26 cellular contexts compared by ENCODE assay signal in the genomic region with DNA sequence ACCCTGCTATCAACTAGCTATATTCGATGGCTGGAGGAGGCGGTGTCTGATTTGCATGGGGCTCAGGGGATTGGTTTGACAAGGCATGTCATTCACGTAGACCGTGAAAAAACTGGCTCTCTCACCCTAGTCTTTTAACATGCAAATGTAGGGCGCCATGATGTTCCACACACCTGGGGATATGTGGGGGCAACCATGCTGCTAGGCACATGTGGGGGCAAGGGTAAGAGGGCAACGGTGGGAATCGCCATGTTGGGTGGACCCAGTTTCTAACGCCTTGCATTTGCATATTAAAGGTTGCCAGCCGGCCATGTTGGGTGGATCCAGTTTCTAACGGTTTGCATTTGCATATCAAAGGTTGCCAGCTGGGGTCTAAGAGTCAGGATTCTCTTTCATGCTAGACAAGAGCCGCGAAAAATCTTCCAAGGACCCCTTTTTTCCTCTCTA.
DNase-seq lines count a peak whose midpoint lies in the region; ATAC-seq, FAIRE-seq and TF ChIP-seq lines count a peak whose summit lies in the region.
"Had no signal": no experiment of that assay in that cellular context is flagged by ENCODE, and none has a peak within 500 bp of the region (broad histone marks: within the 10 kb centered on the region; RNA-seq: fewer than 3 reads in every experiment).

No MANE protein-coding gene starts in this region.

- no peaks in the 10 kb centered on the region for H4K20me1 ChIP-seq in Karpas-422 (ENCODE audit: insufficient read depth, low read depth, low read length)
- no peaks in the 10 kb centered on the region for H4K20me1 ChIP-seq in K562 (replicated peaks; ENCODE audit: control insufficient read depth, insufficient read depth, low read length)

- POLR2A ChIA-PET in A549 (lab: Yijun Ruan, JAX) (no interaction called here), K562 (lab: Yijun Ruan, JAX) (interaction anchor here (0.6 to 1.5 kb wide), 5 partner anchors 10 to 1008 kb away, joined by 3 to 4 read pairs (median 3); no protein-coding TSS in a partner anchor)

- H3K9me2 ChIP-seq in Karpas-422 (replicated peaks; ENCODE audit: insufficient read depth, low read length), result no peaks in the 10 kb centered on the region
- H3K9me2 ChIP-seq: SK-N-SH had no signal

- H3K36me3 ChIP-seq in Karpas-422 (ENCODE audit: insufficient read depth, low read length), result no peaks in the 10 kb centered on the region
- H3K36me3 ChIP-seq in K562 (ENCODE audit: control insufficient read depth, insufficient read depth, low read length), result no peaks in the 10 kb centered on the region
- no peaks in the 10 kb centered on the region for H3K36me3 ChIP-seq in iPS-18a (ENCODE audit: control insufficient read depth, low read depth, low read length)
- H3K36me3 ChIP-seq: thoracic aorta had no signal

- TF ChIP-seq CTCF in A549 (IDR thresholded peaks at IDR 0.05) (no peak), K562 (IDR thresholded peaks at IDR 0.05 in 2 of 3, conservative IDR thresholded peaks at IDR 0.05 in 1 of 3; ENCODE audit: insufficient read depth in 2 of 3, low read depth in 1 of 3, low read length in 3 of 3) (no peak), lower leg skin (IDR thresholded peaks at IDR 0.05) (no peak)

- 10% methylated on average over 12 of the region's 12 CpGs for WGBS in A549 (ENCODE audit: missing lambda C conversion rate)
- 2% methylated on average over 12 of the region's 12 CpGs for WGBS in K562 (ENCODE audit: insufficient coverage, low coverage, missing lambda C conversion rate)
- 76 to 87% methylated on average over 12 of the region's 12 CpGs for WGBS in lower leg skin, 2 donors

- 0 out of 2 replicates have a peak, but pooled peaks cover 2% of the 10 kb centered on the region for H3K27me3 ChIP-seq in Karpas-422 (ENCODE audit: low read length)
- H3K27me3 ChIP-seq in K562 (ENCODE audit: control insufficient read depth in 2 of 2, insufficient read depth in 2 of 2, low read length in 2 of 2), result no peaks in the 10 kb centered on the region
- no peaks in the 10 kb centered on the region for H3K27me3 ChIP-seq in iPS-18a (ENCODE audit: control insufficient read depth, insufficient read depth, low read length)

- H3K79me2 ChIP-seq in Karpas-422 (ENCODE audit: low read length), result no peaks in the 10 kb centered on the region
- H3K79me2 ChIP-seq in K562 (ENCODE audit: control insufficient read depth, insufficient read depth, low read length), result no peaks in the 10 kb centered on the region

- peak overlapping the region; percentile 59 for H3K4me2 ChIP-seq in A549
- peak overlapping the region; percentile 2 for H3K4me2 ChIP-seq in Karpas-422 (ENCODE audit: low read depth, low read length, poor library complexity, severe bottlenecking)
- peak overlapping the region; percentile 80 for H3K4me2 ChIP-seq in K562 (ENCODE audit: insufficient read depth, low read length)
- H3K4me2 ChIP-seq: SK-N-SH had no signal

- H3K9ac ChIP-seq in Karpas-422 (ENCODE audit: low read length) (no peak overlapping the region), K562 (ENCODE audit: insufficient read depth in 1 of 2, low read depth in 2 of 2, low read length in 2 of 2) (peak overlapping the region in 1 of 2 experiments; percentile 47; a peak in 2 of 4 replicates), iPS-18a (ENCODE audit: low read length) (no peak overlapping the region)
- H3K9ac ChIP-seq: SK-N-SH had no signal

- H3K4me1 ChIP-seq in A549, result no peaks in the 10 kb centered on the region
- H3K4me1 ChIP-seq in Karpas-422 (ENCODE audit: low read length), result peaks cover 23% of the 10 kb centered on the region
- H3K4me1 ChIP-seq in K562 (replicated peaks in 1 of 2; ENCODE audit: control insufficient read depth in 2 of 2, insufficient read depth in 2 of 2, low read length in 2 of 2), result peaks cover 0 to 24% of the 10 kb centered on the region in 2 experiments; a peak in 2 of 5 replicates
- peaks cover 28% of the 10 kb centered on the region for H3K4me1 ChIP-seq in iPS-18a (ENCODE audit: control insufficient read depth, low read depth, low read length)

- no peaks in the 10 kb centered on the region for H3K9me1 ChIP-seq in K562 (ENCODE audit: control insufficient read depth, insufficient read depth, low read length)

- in situ Hi-C loops in K562 (cut with MboI), result no loop called here

- intact Hi-C loops in K562 (cut with micrococcal nuclease) (no loop called here), posterior cingulate gyrus (cut with DNase I) (no loop called here), lower leg skin (cut with DNase I; ENCODE audit: low total_unique reads) (no loop called here)

- no peak overlapping the region for H3K27ac ChIP-seq in A549
- no peak overlapping the region for H3K27ac ChIP-seq in Karpas-422 (ENCODE audit: low read length)
- H3K27ac ChIP-seq in K562 (ENCODE audit: extremely low read depth, low read depth, low read length), result peak overlapping the region; percentile 76
- H3K27ac ChIP-seq in iPS-18a (ENCODE audit: low read length), result no peak overlapping the region

- DNase-seq in A549 (ENCODE audit: low read depth in 1 of 2, low spot score in 1 of 2), result no peak
- DNase-seq in Karpas-422, result peak; percentile 63
- peak in 2 of 4 experiments; percentile 15 to 68 for DNase-seq in K562 (ENCODE audit: extremely low read depth in 1 of 4, low spot score in 3 of 4)
- DNase-seq in posterior cingulate gyrus, result no peak
- DNase-seq in lower leg skin (ENCODE audit: low spot score in 2 of 2), result no peak
- DNase-seq in H54 (ENCODE audit: insufficient read length, low spot score), result no peak
- DNase-seq: activated CD4-positive, alpha-beta memory T cell treated with anti-CD3 and anti-CD28 coated beads, Interleukin-2, amount 10 ng/mL, durations not matched to agents 7 days and 5 days; activated CD4-positive, alpha-beta T cell treated with anti-CD3 and anti-CD28 coated beads for 1 hour; activated CD8-positive, alpha-beta memory T cell treated with anti-CD3 and anti-CD28 coated beads, Interleukin-2, amount 50 U/mL, for 48 hours; amygdala; CD4-positive, alpha-beta memory T cell; effector memory CD4-positive, alpha-beta T cell; erythroblast; HCEC 1CT; head of caudate nucleus; NCI-H1694; NCI-H2171 treated with DMSO at 0.1 percent for 48 hours; NCI-H524; nucleus accumbens; SK-N-SH; stimulated activated naive CD8-positive, alpha-beta T cell treated with anti-CD3 and anti-CD28 coated beads, Interleukin-15, Interleukin-2, amounts not matched to agents 100 U/mL and 50 U/mL, for 24 hours had no signal

- CTCF ChIA-PET in A549 (lab: Yijun Ruan, JAX) (interaction anchor here (1.4 kb wide), 1 partner anchor 36 kb away, joined by 3 read pairs; no protein-coding TSS in a partner anchor), K562 (lab: Yijun Ruan, JAX; ENCODE audit: low intra/inter-chr PET ratio) (no interaction called here)

- no peak for TF ChIP-seq EP300 in A549 (IDR thresholded peaks at IDR 0.05)
- TF ChIP-seq EP300 in K562 (IDR thresholded peaks at IDR 0.05; ENCODE audit: low read length), result no peak

- TF ChIP-seq POLR2A in A549 (IDR thresholded peaks at IDR 0.05; ENCODE audit: low read length), result no peak
- no peak for TF ChIP-seq POLR2A in K562 (conservative IDR thresholded peaks at IDR 0.05)
- no peak for TF ChIP-seq POLR2A in lower leg skin (IDR thresholded peaks at IDR 0.05)
- no peak for TF ChIP-seq POLR2A in H54 (IDR thresholded peaks at IDR 0.05; ENCODE audit: low read depth, low read length)

- TF ChIP-seq RAD21 in A549 (conservative IDR thresholded peaks at IDR 0.05 in 1 of 2, IDR thresholded peaks at IDR 0.05 in 1 of 2) (no peak), K562 (CRISPR knock-in tag; conservative IDR thresholded peaks at IDR 0.05 in 1 of 2, IDR thresholded peaks at IDR 0.05 in 1 of 2) (no peak)

- BruUV-seq in K562 (replicated peaks; lab: Mats Ljungman, UMichigan), result no TSS peak

- ATAC-seq in A549 (no peak), K562 (peak; percentile 91), HG03139 (IDR thresholded peaks at IDR 0.05; ENCODE audit: unreplicated experiment) (no peak)
- ATAC-seq: left lobe of liver; stimulated activated naive CD8-positive, alpha-beta T cell treated with anti-CD3 and anti-CD28 coated beads, Interleukin-15, Interleukin-2, amounts not matched to agents 100 U/mL and 50 U/mL, for 24 hours had no signal

- H3K9me3 ChIP-seq in A549 (no peaks in the 10 kb centered on the region), Karpas-422 (ENCODE audit: low read length) (no peaks in the 10 kb centered on the region), K562 (replicated peaks; ENCODE audit: control insufficient read depth, insufficient read depth, low read depth, low read length) (0 out of 2 replicates have a peak, but pooled peaks cover 2% of the 10 kb centered on the region), iPS-18a (ENCODE audit: control insufficient read depth, low read depth, low read length) (no peaks in the 10 kb centered on the region)
- H3K9me3 ChIP-seq: SK-N-SH, thoracic aorta had no signal

- H3K4me3 ChIP-seq in A549 (peak overlapping the region; percentile 29; the same call in 2 of the 3 replicates), Karpas-422 (ENCODE audit: low read length) (peak overlapping the region; percentile 19; the same call in 1 of the 2 replicates), K562 (peak overlapping the region; percentile 25), iPS-18a (ENCODE audit: low read length) (peak overlapping the region; percentile 28), lower leg skin (ENCODE audit: low read depth, poor library complexity, severe bottlenecking) (no peak overlapping the region)
- H3K4me3 ChIP-seq: thoracic aorta had no signal

- FAIRE-seq in A549 (lab: Jason Lieb, UNC) (no peak), K562 (lab: Jason Lieb, UNC) (peak; percentile 81), H54 (lab: Jason Lieb, UNC) (no peak)
- FAIRE-seq: colon had no signal

- no peak overlapping the region for H2AFZ ChIP-seq in Karpas-422 (ENCODE audit: low read length)
- H2AFZ ChIP-seq in K562 (ENCODE audit: low read depth, low read length), result peak overlapping the region; percentile 97

TF ChIP-seq in A549, 52 proteins besides CTCF, POLR2A, EP300 and RAD21 (continues in another document):
- TF ChIP-seq EHMT2 (IDR thresholded peaks at IDR 0.05; ENCODE audit: low read depth) (no peak), CBX8 (IDR thresholded peaks at IDR 0.05) (no peak), GATA3 (IDR thresholded peaks at IDR 0.05; ENCODE audit: borderline replicate concordance) (no peak), CHD2 (IDR thresholded peaks at IDR 0.05; ENCODE audit: low read length, partially characterized antibody) (no peak)
- TF ChIP-seq, protein P1, sequence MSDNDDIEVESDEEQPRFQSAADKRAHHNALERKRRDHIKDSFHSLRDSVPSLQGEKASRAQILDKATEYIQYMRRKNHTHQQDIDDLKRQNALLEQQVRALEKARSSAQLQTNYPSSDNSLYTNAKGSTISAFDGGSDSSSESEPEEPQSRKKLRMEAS (IDR thresholded peaks at IDR 0.05), result no peak

Comparison
In these comparisons a context has a peak if more than half of its experiments do, and no peak if none do; other contexts are left out.
1. H3K4me2 ChIP-seq: peak in every context shown above with its lines; median percentile 80 in K562; 59 in A549; 2 in Karpas-422.
2. Of the 35 proteins assayed by ChIP-seq in both K562 and A549: peak only in K562: E2F6 and ESRRA; only in A549: none; in both: none; in neither: 32; mixed calls (peak in some experiments, not most) for 1.